ENCODE assay signal across 1 cellular context in the genomic region with DNA sequence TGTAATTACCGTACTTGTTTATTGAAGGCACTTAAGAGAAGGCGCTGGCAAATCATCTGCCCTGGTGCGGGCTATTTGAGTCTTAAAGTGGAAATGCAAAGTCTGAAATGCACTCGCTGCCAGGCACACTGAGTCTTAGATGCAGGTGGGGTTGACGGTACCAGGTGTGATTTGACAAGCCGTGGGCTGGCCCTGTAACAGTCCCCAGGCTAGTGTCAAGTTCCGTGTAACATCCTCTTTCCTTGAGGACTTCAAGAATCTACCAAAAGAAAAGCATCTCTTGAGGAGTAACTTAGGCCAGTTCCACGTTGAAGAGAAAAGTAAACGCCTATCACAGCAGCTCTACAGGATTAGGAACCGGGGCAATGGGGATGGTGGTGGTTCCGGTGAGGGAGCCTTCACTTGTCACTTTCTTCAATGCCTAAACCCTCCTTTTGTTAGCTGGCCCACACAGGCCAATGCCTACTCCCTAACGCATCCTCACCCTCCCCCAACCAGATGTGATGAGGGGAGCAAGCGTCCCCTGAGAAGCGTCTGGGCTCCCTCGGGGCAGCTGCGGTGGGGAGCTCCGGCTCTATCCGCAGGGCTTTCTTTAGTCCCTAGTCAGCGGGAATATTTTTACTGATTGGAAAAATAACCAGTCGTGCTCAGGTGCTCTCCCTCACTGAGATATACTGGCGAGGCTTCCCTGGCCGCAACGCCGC.
TF ChIP-seq lines count a peak whose summit lies in the region.

No MANE protein-coding gene starts in this region.

TF ChIP-seq in GM12878, 131 proteins besides CTCF, POLR2A, EP300 and RAD21:
- TF ChIP-seq NBN (IDR thresholded peaks at IDR 0.05) (no peak), BMI1 (IDR thresholded peaks at IDR 0.05; ENCODE audit: borderline replicate concordance) (peak; percentile 3; the same call in 1 of the 2 replicates), BCL11A (IDR thresholded peaks at IDR 0.05; ENCODE audit: low read depth, low read length) (0 out of 2 replicates have a peak, but pooled peaks have one; percentile 8), MEF2B (IDR thresholded peaks at IDR 0.05; ENCODE audit: partially characterized antibody, poor library complexity, severe bottlenecking) (peak; percentile 91), RB1 (IDR thresholded peaks at IDR 0.05; ENCODE audit: borderline replicate concordance) (peak; percentile 36; the same call in 1 of the 2 replicates), ZBED1 (IDR thresholded peaks at IDR 0.05; ENCODE audit: borderline replicate concordance) (0 out of 2 replicates have a peak, but pooled peaks have one; percentile 51), ZNF207 (IDR thresholded peaks at IDR 0.05; ENCODE audit: borderline replicate concordance) (0 out of 2 replicates have a peak, but pooled peaks have one; percentile 17), TCF3 (IDR thresholded peaks at IDR 0.05; ENCODE audit: borderline replicate concordance, insufficient read depth, low read depth, low read length) (0 out of 2 replicates have a peak, but pooled peaks have one; percentile 47), YBX1 (IDR thresholded peaks at IDR 0.05) (no peak), PML (IDR thresholded peaks at IDR 0.05; ENCODE audit: low read length) (peak; percentile 98), LARP7 (IDR thresholded peaks at IDR 0.05) (peak; percentile 46), IKZF1 (conservative IDR thresholded peaks at IDR 0.05) (no peak; the same call in none of the 2 replicates), EZH2 (IDR thresholded peaks at IDR 0.05; ENCODE audit: borderline replicate concordance, control insufficient read depth, low read depth, low read length) (no peak), SIX5 (IDR thresholded peaks at IDR 0.05; ENCODE audit: low read depth, low read length, severe bottlenecking) (no peak), WRNIP1 (IDR thresholded peaks at IDR 0.05; ENCODE audit: borderline replicate concordance, low read depth, low read length) (no peak), SMARCA5 (IDR thresholded peaks at IDR 0.05) (no peak), ATF7 (IDR thresholded peaks at IDR 0.05; ENCODE audit: low read depth) (peak; percentile 41; the same call in 1 of the 2 replicates)
- TF ChIP-seq, protein P1, sequence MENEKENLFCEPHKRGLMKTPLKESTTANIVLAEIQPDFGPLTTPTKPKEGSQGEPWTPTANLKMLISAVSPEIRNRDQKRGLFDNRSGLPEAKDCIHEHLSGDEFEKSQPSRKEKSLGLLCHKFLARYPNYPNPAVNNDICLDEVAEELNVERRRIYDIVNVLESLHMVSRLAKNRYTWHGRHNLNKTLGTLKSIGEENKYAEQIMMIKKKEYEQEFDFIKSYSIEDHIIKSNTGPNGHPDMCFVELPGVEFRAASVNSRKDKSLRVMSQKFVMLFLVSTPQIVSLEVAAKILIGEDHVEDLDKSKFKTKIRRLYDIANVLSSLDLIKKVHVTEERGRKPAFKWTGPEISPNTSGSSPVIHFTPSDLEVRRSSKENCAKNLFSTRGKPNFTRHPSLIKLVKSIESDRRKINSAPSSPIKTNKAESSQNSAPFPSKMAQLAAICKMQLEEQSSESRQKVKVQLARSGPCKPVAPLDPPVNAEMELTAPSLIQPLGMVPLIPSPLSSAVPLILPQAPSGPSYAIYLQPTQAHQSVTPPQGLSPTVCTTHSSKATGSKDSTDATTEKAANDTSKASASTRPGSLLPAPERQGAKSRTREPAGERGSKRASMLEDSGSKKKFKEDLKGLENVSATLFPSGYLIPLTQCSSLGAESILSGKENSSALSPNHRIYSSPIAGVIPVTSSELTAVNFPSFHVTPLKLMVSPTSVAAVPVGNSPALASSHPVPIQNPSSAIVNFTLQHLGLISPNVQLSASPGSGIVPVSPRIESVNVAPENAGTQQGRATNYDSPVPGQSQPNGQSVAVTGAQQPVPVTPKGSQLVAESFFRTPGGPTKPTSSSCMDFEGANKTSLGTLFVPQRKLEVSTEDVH (IDR thresholded peaks at IDR 0.05; ENCODE audit: low read depth, partially characterized antibody), result no peak
- TF ChIP-seq, protein P2, sequence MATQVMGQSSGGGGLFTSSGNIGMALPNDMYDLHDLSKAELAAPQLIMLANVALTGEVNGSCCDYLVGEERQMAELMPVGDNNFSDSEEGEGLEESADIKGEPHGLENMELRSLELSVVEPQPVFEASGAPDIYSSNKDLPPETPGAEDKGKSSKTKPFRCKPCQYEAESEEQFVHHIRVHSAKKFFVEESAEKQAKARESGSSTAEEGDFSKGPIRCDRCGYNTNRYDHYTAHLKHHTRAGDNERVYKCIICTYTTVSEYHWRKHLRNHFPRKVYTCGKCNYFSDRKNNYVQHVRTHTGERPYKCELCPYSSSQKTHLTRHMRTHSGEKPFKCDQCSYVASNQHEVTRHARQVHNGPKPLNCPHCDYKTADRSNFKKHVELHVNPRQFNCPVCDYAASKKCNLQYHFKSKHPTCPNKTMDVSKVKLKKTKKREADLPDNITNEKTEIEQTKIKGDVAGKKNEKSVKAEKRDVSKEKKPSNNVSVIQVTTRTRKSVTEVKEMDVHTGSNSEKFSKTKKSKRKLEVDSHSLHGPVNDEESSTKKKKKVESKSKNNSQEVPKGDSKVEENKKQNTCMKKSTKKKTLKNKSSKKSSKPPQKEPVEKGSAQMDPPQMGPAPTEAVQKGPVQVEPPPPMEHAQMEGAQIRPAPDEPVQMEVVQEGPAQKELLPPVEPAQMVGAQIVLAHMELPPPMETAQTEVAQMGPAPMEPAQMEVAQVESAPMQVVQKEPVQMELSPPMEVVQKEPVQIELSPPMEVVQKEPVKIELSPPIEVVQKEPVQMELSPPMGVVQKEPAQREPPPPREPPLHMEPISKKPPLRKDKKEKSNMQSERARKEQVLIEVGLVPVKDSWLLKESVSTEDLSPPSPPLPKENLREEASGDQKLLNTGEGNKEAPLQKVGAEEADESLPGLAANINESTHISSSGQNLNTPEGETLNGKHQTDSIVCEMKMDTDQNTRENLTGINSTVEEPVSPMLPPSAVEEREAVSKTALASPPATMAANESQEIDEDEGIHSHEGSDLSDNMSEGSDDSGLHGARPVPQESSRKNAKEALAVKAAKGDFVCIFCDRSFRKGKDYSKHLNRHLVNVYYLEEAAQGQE (IDR thresholded peaks at IDR 0.05; ENCODE audit: low read depth, low read length), result no peak
- TF ChIP-seq, protein P3, sequence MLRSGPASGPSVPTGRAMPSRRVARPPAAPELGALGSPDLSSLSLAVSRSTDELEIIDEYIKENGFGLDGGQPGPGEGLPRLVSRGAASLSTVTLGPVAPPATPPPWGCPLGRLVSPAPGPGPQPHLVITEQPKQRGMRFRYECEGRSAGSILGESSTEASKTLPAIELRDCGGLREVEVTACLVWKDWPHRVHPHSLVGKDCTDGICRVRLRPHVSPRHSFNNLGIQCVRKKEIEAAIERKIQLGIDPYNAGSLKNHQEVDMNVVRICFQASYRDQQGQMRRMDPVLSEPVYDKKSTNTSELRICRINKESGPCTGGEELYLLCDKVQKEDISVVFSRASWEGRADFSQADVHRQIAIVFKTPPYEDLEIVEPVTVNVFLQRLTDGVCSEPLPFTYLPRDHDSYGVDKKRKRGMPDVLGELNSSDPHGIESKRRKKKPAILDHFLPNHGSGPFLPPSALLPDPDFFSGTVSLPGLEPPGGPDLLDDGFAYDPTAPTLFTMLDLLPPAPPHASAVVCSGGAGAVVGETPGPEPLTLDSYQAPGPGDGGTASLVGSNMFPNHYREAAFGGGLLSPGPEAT (IDR thresholded peaks at IDR 0.05; ENCODE audit: low read depth), result 0 out of 2 replicates have a peak, but pooled peaks have one; percentile 27
- TF ChIP-seq, protein P4, sequence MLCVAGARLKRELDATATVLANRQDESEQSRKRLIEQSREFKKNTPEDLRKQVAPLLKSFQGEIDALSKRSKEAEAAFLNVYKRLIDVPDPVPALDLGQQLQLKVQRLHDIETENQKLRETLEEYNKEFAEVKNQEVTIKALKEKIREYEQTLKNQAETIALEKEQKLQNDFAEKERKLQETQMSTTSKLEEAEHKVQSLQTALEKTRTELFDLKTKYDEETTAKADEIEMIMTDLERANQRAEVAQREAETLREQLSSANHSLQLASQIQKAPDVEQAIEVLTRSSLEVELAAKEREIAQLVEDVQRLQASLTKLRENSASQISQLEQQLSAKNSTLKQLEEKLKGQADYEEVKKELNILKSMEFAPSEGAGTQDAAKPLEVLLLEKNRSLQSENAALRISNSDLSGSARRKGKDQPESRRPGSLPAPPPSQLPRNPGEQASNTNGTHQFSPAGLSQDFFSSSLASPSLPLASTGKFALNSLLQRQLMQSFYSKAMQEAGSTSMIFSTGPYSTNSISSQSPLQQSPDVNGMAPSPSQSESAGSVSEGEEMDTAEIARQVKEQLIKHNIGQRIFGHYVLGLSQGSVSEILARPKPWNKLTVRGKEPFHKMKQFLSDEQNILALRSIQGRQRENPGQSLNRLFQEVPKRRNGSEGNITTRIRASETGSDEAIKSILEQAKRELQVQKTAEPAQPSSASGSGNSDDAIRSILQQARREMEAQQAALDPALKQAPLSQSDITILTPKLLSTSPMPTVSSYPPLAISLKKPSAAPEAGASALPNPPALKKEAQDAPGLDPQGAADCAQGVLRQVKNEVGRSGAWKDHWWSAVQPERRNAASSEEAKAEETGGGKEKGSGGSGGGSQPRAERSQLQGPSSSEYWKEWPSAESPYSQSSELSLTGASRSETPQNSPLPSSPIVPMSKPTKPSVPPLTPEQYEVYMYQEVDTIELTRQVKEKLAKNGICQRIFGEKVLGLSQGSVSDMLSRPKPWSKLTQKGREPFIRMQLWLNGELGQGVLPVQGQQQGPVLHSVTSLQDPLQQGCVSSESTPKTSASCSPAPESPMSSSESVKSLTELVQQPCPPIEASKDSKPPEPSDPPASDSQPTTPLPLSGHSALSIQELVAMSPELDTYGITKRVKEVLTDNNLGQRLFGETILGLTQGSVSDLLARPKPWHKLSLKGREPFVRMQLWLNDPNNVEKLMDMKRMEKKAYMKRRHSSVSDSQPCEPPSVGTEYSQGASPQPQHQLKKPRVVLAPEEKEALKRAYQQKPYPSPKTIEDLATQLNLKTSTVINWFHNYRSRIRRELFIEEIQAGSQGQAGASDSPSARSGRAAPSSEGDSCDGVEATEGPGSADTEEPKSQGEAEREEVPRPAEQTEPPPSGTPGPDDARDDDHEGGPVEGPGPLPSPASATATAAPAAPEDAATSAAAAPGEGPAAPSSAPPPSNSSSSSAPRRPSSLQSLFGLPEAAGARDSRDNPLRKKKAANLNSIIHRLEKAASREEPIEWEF (IDR thresholded peaks at IDR 0.05; ENCODE audit: insufficient replicate concordance, low read depth, low read length), result no peak
